In the genomic region with DNA sequence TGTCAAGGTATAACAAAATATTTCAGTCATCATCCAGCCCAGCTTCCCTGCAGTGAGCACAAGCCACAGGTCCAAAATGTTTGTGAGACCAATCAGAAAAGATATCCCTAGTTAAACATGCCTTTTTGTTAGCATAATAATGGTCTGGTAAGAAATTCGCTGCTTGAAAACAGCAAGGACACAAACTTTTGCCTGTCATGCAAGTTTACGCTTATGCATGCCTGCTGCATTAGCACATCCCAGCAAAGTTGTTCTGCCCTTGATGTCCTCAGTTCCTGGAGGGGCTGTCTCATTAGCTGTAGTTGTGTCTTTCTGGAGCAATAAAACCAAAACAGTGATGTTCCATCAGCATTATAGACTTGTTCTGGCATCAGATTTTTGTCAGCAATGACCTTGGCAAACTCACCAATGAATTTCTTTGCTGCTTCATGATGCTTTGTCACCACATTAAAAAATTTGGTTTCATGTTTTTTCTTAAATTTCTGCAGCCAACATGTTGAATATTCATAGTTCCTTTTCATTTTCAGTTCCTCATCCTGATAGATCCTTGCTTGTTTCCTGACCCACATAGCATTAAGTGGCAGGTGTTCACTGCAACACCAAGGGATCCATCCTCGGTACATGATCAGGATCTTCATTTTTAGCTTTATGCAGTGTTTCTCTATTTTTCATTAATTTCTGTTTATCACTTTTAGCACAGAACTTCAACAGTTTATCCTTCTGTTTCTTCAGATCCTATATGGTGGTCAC, we compare ENCODE assay signal across 20 cellular contexts.
A peak's percentile ranks its signal among the peaks of the same experiment; 100 is the strongest.
DNase-seq lines count a peak whose midpoint lies in the region; ATAC-seq and FAIRE-seq lines count a peak whose summit lies in the region.
"Had no signal": no experiment of that assay in that cellular context is flagged by ENCODE, and none has a peak within 500 bp of the region (broad histone marks: within the 10 kb centered on the region; RNA-seq: fewer than 3 reads in every experiment).

No MANE protein-coding gene starts in this region.

- no peak overlapping the region for H3K4me3 ChIP-seq in CD4-positive, CD25-positive, alpha-beta regulatory T cell (ENCODE audit: low read depth, low read length)
- H3K4me3 ChIP-seq: esophagus squamous epithelium had no signal

- peak; percentile 68 for FAIRE-seq in GM18507 (lab: Jason Lieb, UNC)
- FAIRE-seq: keratinocyte had no signal

- DNase-seq in CD4-positive, CD25-positive, alpha-beta regulatory T cell: no peak
- no peak for DNase-seq in GM18507 (ENCODE audit: extremely low spot score, insufficient read length, low read depth)
- no peak for DNase-seq in T-helper 17 cell
- peak; percentile 56 for DNase-seq in iPS-NIHi7 (ENCODE audit: extremely low spot score)
- no peak for DNase-seq in kidney tubule cell (ENCODE audit: low spot score)
- no peak for DNase-seq in activated T-helper 2 cell treated with anti-CD3 and anti-CD28 coated beads, Interferon-gamma antibody, Interleukin-2, Interleukin-4, amounts not matched to agents 10 μg/mL and 5 μg/mL and 100 μg/mL, durations not matched to agents 14 hours and 24 hours and 36 hours (ENCODE audit: low spot score)
- no peak for DNase-seq in D341Med (ENCODE audit: low spot score)
- DNase-seq: activated CD8-positive, alpha-beta memory T cell treated with anti-CD3 and anti-CD28 coated beads, Interleukin-2, amount 10 ng/mL, durations not matched to agents 7 days and 5 days; caudate nucleus; DMS153; esophagus squamous epithelium; KG1; NCI-H1105; NCI-H524 treated with DMSO at 0.1 percent for 48 hours; SHP77; stimulated activated CD4-positive, alpha-beta T cell treated with anti-CD3 and anti-CD28 coated beads, Interleukin-2, amount 100 ng/mL, for 48 hours; substantia nigra had no signal

- intact Hi-C loops in activated T-helper 2 cell treated with anti-CD3 and anti-CD28 coated beads, Interferon-gamma antibody, Interleukin-2, Interleukin-4, amounts not matched to agents 10 μg/mL and 5 μg/mL and 100 μg/mL, durations not matched to agents 14 hours and 24 hours and 36 hours (cut with micrococcal nuclease): no loop called here

- H3K4me1 ChIP-seq in CD4-positive, CD25-positive, alpha-beta regulatory T cell (ENCODE audit: control insufficient read depth, insufficient read depth, low read length, poor library complexity, severe bottlenecking): peaks cover 62% of the 10 kb centered on the region

- H3K27ac Mint-ChIP-seq in CD4-positive, CD25-positive, alpha-beta regulatory T cell: peak overlapping the region; percentile 4 to 92 (median 26)
- peak overlapping the region; percentile 100 for H3K27ac Mint-ChIP-seq in T-helper 17 cell
- H3K27ac Mint-ChIP-seq in activated T-helper 2 cell treated with anti-CD3 and anti-CD28 coated beads, Interferon-gamma antibody, Interleukin-2, Interleukin-4, amounts not matched to agents 10 μg/mL and 5 μg/mL and 100 μg/mL, durations not matched to agents 14 hours and 24 hours and 36 hours: no peak overlapping the region
- H3K27ac Mint-ChIP-seq: progenitor cell of endocrine pancreas had no signal

- no peak overlapping the region for H3K4me3 Mint-ChIP-seq in CD4-positive, CD25-positive, alpha-beta regulatory T cell
- no peak overlapping the region for H3K4me3 Mint-ChIP-seq in T-helper 17 cell
- no peak overlapping the region for H3K4me3 Mint-ChIP-seq in activated T-helper 2 cell treated with anti-CD3 and anti-CD28 coated beads, Interferon-gamma antibody, Interleukin-2, Interleukin-4, amounts not matched to agents 10 μg/mL and 5 μg/mL and 100 μg/mL, durations not matched to agents 14 hours and 24 hours and 36 hours (ENCODE audit: low read depth)
- H3K4me3 Mint-ChIP-seq: activated CD8-positive, alpha-beta memory T cell treated with anti-CD3 and anti-CD28 coated beads, Interleukin-2, amount 10 ng/mL, durations not matched to agents 7 days and 5 days had no signal

- no peaks in the 10 kb centered on the region for H3K9me3 ChIP-seq in CD4-positive, CD25-positive, alpha-beta regulatory T cell (ENCODE audit: control insufficient read depth in 2 of 2, low read length in 2 of 2)
- H3K9me3 ChIP-seq in T-helper 17 cell (ENCODE audit: control insufficient read depth, low read length, poor library complexity, severe bottlenecking): no peaks in the 10 kb centered on the region
- H3K9me3 ChIP-seq: esophagus squamous epithelium had no signal

- no peaks in the 10 kb centered on the region for H3K9me3 Mint-ChIP-seq in CD4-positive, CD25-positive, alpha-beta regulatory T cell
- no peaks in the 10 kb centered on the region for H3K9me3 Mint-ChIP-seq in activated T-helper 2 cell treated with anti-CD3 and anti-CD28 coated beads, Interferon-gamma antibody, Interleukin-2, Interleukin-4, amounts not matched to agents 10 μg/mL and 5 μg/mL and 100 μg/mL, durations not matched to agents 14 hours and 24 hours and 36 hours

- H3K4me1 Mint-ChIP-seq in CD4-positive, CD25-positive, alpha-beta regulatory T cell: peaks cover 29 to 91% (median 63%) of the 10 kb centered on the region in 4 donors
- H3K4me1 Mint-ChIP-seq in T-helper 17 cell: peaks cover 69% of the 10 kb centered on the region
- peaks cover 80% of the 10 kb centered on the region for H3K4me1 Mint-ChIP-seq in activated T-helper 2 cell treated with anti-CD3 and anti-CD28 coated beads, Interferon-gamma antibody, Interleukin-2, Interleukin-4, amounts not matched to agents 10 μg/mL and 5 μg/mL and 100 μg/mL, durations not matched to agents 14 hours and 24 hours and 36 hours (ENCODE audit: low read depth)

- H3K27ac ChIP-seq in CD4-positive, CD25-positive, alpha-beta regulatory T cell (ENCODE audit: insufficient read depth, low read length, poor library complexity, severe bottlenecking): no peak overlapping the region
- H3K27ac ChIP-seq: esophagus squamous epithelium had no signal

- H3K36me3 Mint-ChIP-seq in CD4-positive, CD25-positive, alpha-beta regulatory T cell: peaks cover 38% of the 10 kb centered on the region
- H3K36me3 Mint-ChIP-seq in T-helper 17 cell (ENCODE audit: low read depth): peaks cover 4% of the 10 kb centered on the region
- peaks cover 53% of the 10 kb centered on the region for H3K36me3 Mint-ChIP-seq in activated T-helper 2 cell treated with anti-CD3 and anti-CD28 coated beads, Interferon-gamma antibody, Interleukin-2, Interleukin-4, amounts not matched to agents 10 μg/mL and 5 μg/mL and 100 μg/mL, durations not matched to agents 14 hours and 24 hours and 36 hours (ENCODE audit: low read depth)

- peaks cover 18% of the 10 kb centered on the region for H3K36me3 ChIP-seq in CD4-positive, CD25-positive, alpha-beta regulatory T cell (ENCODE audit: control insufficient read depth, insufficient read depth, low read length)

- no peak for ATAC-seq in CD4-positive, CD25-positive, alpha-beta regulatory T cell (ENCODE audit: low read depth in 2 of 2)
- no peak for ATAC-seq in T-helper 17 cell
- ATAC-seq in GM21390 (IDR thresholded peaks at IDR 0.05; ENCODE audit: unreplicated experiment): no peak
- ATAC-seq: activated CD8-positive, alpha-beta memory T cell treated with anti-CD3 and anti-CD28 coated beads, Interleukin-2, amount 10 ng/mL, durations not matched to agents 7 days and 5 days had no signal

- H3K27me3 ChIP-seq in CD4-positive, CD25-positive, alpha-beta regulatory T cell (ENCODE audit: control insufficient read depth, insufficient read depth, low read length): no peaks in the 10 kb centered on the region
- H3K27me3 ChIP-seq: esophagus squamous epithelium had no signal

- H3K27me3 Mint-ChIP-seq in CD4-positive, CD25-positive, alpha-beta regulatory T cell: no peaks in the 10 kb centered on the region
- H3K27me3 Mint-ChIP-seq in T-helper 17 cell: no peaks in the 10 kb centered on the region
- no peaks in the 10 kb centered on the region for H3K27me3 Mint-ChIP-seq in activated T-helper 2 cell treated with anti-CD3 and anti-CD28 coated beads, Interferon-gamma antibody, Interleukin-2, Interleukin-4, amounts not matched to agents 10 μg/mL and 5 μg/mL and 100 μg/mL, durations not matched to agents 14 hours and 24 hours and 36 hours (ENCODE audit: low read depth)
- H3K27me3 Mint-ChIP-seq: activated CD8-positive, alpha-beta memory T cell treated with anti-CD3 and anti-CD28 coated beads, Interleukin-2, amount 10 ng/mL, durations not matched to agents 7 days and 5 days; progenitor cell of endocrine pancreas had no signal
